19 cellular contexts compared by ENCODE assay signal in the genomic region with DNA sequence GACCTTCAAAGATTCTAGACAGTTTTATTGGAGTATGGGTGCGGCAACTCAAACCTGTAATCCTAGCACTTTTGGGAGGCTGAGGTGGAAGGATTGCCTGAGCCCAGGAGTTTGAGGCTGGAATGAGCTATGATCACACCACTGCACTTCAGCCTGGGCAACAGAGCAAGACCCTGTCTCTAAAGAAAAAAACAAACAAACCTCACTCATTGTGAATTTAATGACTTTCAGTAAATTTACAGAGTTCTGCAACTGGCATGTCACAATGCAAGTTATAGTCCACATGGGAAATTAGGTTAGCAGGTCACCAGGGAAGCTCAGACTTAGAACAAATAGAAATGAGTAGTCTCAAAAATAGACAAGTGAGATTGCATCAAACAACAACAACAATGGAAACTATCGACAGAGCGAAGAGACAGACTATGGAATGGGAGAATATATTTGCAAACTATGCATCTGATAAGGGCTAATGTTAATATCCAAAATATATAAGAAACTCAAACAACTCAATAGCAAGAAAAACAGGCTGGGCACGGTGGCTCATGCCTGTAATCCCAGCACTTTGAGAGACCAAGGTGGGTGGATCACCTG. TPM values are rescaled to one million over a fixed set of nuclear protein-coding genes. Genes with fewer than 3 reads are reported as not detected.
DNase-seq lines count a peak whose midpoint lies in the region; TF ChIP-seq lines count a peak whose summit lies in the region.
"Had no signal": no experiment of that assay in that cellular context is flagged by ENCODE, and none has a peak within 500 bp of the region (broad histone marks: within the 10 kb centered on the region; RNA-seq: fewer than 3 reads in every experiment).

No MANE protein-coding gene starts in this region.

- no peaks in the 10 kb centered on the region for H3K36me3 ChIP-seq in liver (ENCODE audit: control insufficient read depth in 4 of 4, insufficient read depth in 3 of 4, low read depth in 1 of 4, low read length in 3 of 4)

- no peaks in the 10 kb centered on the region for H3K27me3 ChIP-seq in liver (ENCODE audit: control insufficient read depth in 4 of 4, insufficient read depth in 4 of 4, low read length in 3 of 4)

- H3K27ac ChIP-seq in 22Rv1: peak overlapping the region; percentile 67
- peak overlapping the region; percentile 30 for H3K27ac ChIP-seq in C4-2B
- H3K27ac ChIP-seq in VCaP: peak overlapping the region; percentile 40; the same call in 1 of the 2 replicates
- peak overlapping the region in 1 of 2 donors; percentile 16 for H3K27ac ChIP-seq in liver (ENCODE audit: low read depth in 1 of 2, low read length in 2 of 2)
- H3K27ac ChIP-seq: A549, HL-60 had no signal

- POLR2A ChIA-PET in GM10248 (lab: Yijun Ruan, JAX): no interaction called here

- no peak for TF ChIP-seq RAD21 in liver (IDR thresholded peaks at IDR 0.05)

- TF ChIP-seq CTCF in 22Rv1 (IDR thresholded peaks at IDR 0.05) (no peak), C4-2B (conservative IDR thresholded peaks at IDR 0.05) (no peak), VCaP (conservative IDR thresholded peaks at IDR 0.05) (no peak), liver (IDR thresholded peaks at IDR 0.05; ENCODE audit: low read depth, low read length, missing input control) (no peak), GM10248 (IDR thresholded peaks at IDR 0.05; ENCODE audit: control extremely low read depth, extremely low read depth, low read depth, missing control alignments) (no peak), endothelial cell (IDR thresholded peaks at IDR 0.05; ENCODE audit: unreplicated experiment) (no peak)

- H3K27me3 Mint-ChIP-seq in endothelial cell (ENCODE audit: unreplicated experiment): no peaks in the 10 kb centered on the region

- H3K4me3 Mint-ChIP-seq in endothelial cell (ENCODE audit: unreplicated experiment): no peak overlapping the region
- H3K4me3 Mint-ChIP-seq: CD14-positive monocyte; CD8-positive, alpha-beta T cell; H9 had no signal

- DNase-seq in GM10248 (ENCODE audit: extremely low spot score): no peak
- DNase-seq in NCI-H510A treated with DMSO at 0.1 percent for 48 hours (lab: John Stamatoyannopoulos, UW): no peak
- DNase-seq in endothelial cell (ENCODE audit: low spot score): no peak
- DNase-seq: AML-193; Calu3; CD8-positive, alpha-beta T cell; DND-41; EL; H9; IMR-90; KBM-7 had no signal

- H3K4me1 ChIP-seq in liver (ENCODE audit: control insufficient read depth in 4 of 4, insufficient read depth in 4 of 4, low read length in 3 of 4): peaks cover 0 to 3% (median 0%) of the 10 kb centered on the region in 4 donors
- H3K4me1 ChIP-seq: A549 had no signal

- no peaks in the 10 kb centered on the region for H3K36me3 Mint-ChIP-seq in endothelial cell (ENCODE audit: low read depth, unreplicated experiment)
- H3K36me3 Mint-ChIP-seq: CD14-positive monocyte; CD8-positive, alpha-beta T cell had no signal

- WGBS in liver: 69% methylated on average over 4 of the region's 4 CpGs

- no peaks in the 10 kb centered on the region for H3K9me3 Mint-ChIP-seq in endothelial cell (ENCODE audit: unreplicated experiment)
- H3K9me3 Mint-ChIP-seq: CD8-positive, alpha-beta T cell; H9 had no signal

- no peaks in the 10 kb centered on the region for H3K9me3 ChIP-seq in liver (ENCODE audit: control insufficient read depth in 4 of 4, low read length in 3 of 4)
- H3K9me3 ChIP-seq: A549 had no signal

- H3K4me1 Mint-ChIP-seq in endothelial cell (ENCODE audit: unreplicated experiment): no peaks in the 10 kb centered on the region
- H3K4me1 Mint-ChIP-seq: CD14-positive monocyte, H9 had no signal

- no peak overlapping the region for H3K27ac Mint-ChIP-seq in endothelial cell (ENCODE audit: unreplicated experiment)
- H3K27ac Mint-ChIP-seq: CD14-positive monocyte; CD8-positive, alpha-beta T cell; H9 had no signal

- CTCF ChIA-PET in GM10248 (lab: Yijun Ruan, JAX): interaction anchor here (1.0 to 1.2 kb wide), 2 partner anchors 12 to 23 kb away, joined by 3 read pairs; no protein-coding TSS in a partner anchor

- no peak overlapping the region for H3K4me3 ChIP-seq in liver (ENCODE audit: low read depth in 1 of 3, low read length in 3 of 3)
- H3K4me3 ChIP-seq: A549 had no signal

- H3K9ac ChIP-seq in liver (ENCODE audit: low read depth in 1 of 2, low read length in 2 of 2): no peak overlapping the region

TF ChIP-seq in liver, 16 proteins besides CTCF, POLR2A, EP300 and RAD21:
- TF ChIP-seq HNF4A (conservative IDR thresholded peaks at IDR 0.05): peak; percentile 30 to 34
- TF ChIP-seq FOXA1 (IDR thresholded peaks at IDR 0.05): no peak
- no peak for TF ChIP-seq JUND (IDR thresholded peaks at IDR 0.05)
- TF ChIP-seq SP1 (IDR thresholded peaks at IDR 0.05): no peak
- TF ChIP-seq GABPA (IDR thresholded peaks at IDR 0.05 in 1 of 2, conservative IDR thresholded peaks at IDR 0.05 in 1 of 2): no peak
- peak in 1 of 2 donors; percentile 35 for TF ChIP-seq RXRA (IDR thresholded peaks at IDR 0.05)
- no peak for TF ChIP-seq FOXA2 (IDR thresholded peaks at IDR 0.05)
- TF ChIP-seq, protein P1, sequence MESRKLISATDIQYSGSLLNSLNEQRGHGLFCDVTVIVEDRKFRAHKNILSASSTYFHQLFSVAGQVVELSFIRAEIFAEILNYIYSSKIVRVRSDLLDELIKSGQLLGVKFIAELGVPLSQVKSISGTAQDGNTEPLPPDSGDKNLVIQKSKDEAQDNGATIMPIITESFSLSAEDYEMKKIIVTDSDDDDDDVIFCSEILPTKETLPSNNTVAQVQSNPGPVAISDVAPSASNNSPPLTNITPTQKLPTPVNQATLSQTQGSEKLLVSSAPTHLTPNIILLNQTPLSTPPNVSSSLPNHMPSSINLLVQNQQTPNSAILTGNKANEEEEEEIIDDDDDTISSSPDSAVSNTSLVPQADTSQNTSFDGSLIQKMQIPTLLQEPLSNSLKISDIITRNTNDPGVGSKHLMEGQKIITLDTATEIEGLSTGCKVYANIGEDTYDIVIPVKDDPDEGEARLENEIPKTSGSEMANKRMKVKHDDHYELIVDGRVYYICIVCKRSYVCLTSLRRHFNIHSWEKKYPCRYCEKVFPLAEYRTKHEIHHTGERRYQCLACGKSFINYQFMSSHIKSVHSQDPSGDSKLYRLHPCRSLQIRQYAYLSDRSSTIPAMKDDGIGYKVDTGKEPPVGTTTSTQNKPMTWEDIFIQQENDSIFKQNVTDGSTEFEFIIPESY (IDR thresholded peaks at IDR 0.05): no peak
- TF ChIP-seq EGR1 (IDR thresholded peaks at IDR 0.05; ENCODE audit: low read depth in 2 of 2): no peak
- no peak for TF ChIP-seq TAF1 (conservative IDR thresholded peaks at IDR 0.05)
- TF ChIP-seq HNF4G (IDR thresholded peaks at IDR 0.05): no peak
- TF ChIP-seq, protein P2, sequence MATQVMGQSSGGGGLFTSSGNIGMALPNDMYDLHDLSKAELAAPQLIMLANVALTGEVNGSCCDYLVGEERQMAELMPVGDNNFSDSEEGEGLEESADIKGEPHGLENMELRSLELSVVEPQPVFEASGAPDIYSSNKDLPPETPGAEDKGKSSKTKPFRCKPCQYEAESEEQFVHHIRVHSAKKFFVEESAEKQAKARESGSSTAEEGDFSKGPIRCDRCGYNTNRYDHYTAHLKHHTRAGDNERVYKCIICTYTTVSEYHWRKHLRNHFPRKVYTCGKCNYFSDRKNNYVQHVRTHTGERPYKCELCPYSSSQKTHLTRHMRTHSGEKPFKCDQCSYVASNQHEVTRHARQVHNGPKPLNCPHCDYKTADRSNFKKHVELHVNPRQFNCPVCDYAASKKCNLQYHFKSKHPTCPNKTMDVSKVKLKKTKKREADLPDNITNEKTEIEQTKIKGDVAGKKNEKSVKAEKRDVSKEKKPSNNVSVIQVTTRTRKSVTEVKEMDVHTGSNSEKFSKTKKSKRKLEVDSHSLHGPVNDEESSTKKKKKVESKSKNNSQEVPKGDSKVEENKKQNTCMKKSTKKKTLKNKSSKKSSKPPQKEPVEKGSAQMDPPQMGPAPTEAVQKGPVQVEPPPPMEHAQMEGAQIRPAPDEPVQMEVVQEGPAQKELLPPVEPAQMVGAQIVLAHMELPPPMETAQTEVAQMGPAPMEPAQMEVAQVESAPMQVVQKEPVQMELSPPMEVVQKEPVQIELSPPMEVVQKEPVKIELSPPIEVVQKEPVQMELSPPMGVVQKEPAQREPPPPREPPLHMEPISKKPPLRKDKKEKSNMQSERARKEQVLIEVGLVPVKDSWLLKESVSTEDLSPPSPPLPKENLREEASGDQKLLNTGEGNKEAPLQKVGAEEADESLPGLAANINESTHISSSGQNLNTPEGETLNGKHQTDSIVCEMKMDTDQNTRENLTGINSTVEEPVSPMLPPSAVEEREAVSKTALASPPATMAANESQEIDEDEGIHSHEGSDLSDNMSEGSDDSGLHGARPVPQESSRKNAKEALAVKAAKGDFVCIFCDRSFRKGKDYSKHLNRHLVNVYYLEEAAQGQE (IDR thresholded peaks at IDR 0.05): no peak
TF ChIP-seq in liver: peak in this region for 2.

RNA-seq across cellular contexts. Expression of a gene that starts 6.7 kb away (rescaled TPM):
- total RNA-seq in liver (10 to 100 TPM; 51.5 to 56.9 TPM), endothelial cell (ENCODE audit: unreplicated experiment) (117 TPM)
- 10 to 100 TPM; 34.3 to 40.5 TPM for polyA plus RNA-seq in liver

RNA-seq across cellular contexts. Expression of a gene that starts 12.4 kb away (rescaled TPM):
- 10 to 100 TPM; 28.9 to 45.5 TPM for total RNA-seq in liver
- polyA plus RNA-seq in liver: 10 to 100 TPM; 26.4 to 37.3 TPM
- total RNA-seq in endothelial cell (ENCODE audit: unreplicated experiment): 127 TPM

RNA-seq across cellular contexts. Expression of a gene that starts 20.4 kb away (rescaled TPM):
- total RNA-seq in liver: 1 to 10 TPM; 1.8 to 2.8 TPM
- polyA plus RNA-seq in liver: 10 to 100 TPM in 1 of 2 donors, 1 to 10 TPM in 1; 6.7 to 12.7 TPM
- total RNA-seq in endothelial cell (ENCODE audit: unreplicated experiment): 4.6 TPM
- total RNA-seq: G401, IMR-90 had no signal
- polyA plus RNA-seq: CD14-positive monocyte had no signal

RNA-seq across cellular contexts. Expression of a gene that starts 41.2 kb away (rescaled TPM):
- 1 to 10 TPM; 7.9 to 9.3 TPM for total RNA-seq in liver
- 10 to 100 TPM in 1 of 2 donors, 1 to 10 TPM in 1; 2.9 to 11.2 TPM for polyA plus RNA-seq in liver
- total RNA-seq in endothelial cell (ENCODE audit: unreplicated experiment): 20.8 TPM

RNA-seq across cellular contexts. Expression of a gene that starts 51.3 kb away (rescaled TPM):
- total RNA-seq in liver (10 to 100 TPM; 53.7 to 65.3 TPM), endothelial cell (ENCODE audit: unreplicated experiment) (90.5 TPM)
- polyA plus RNA-seq in liver: 10 to 100 TPM; 57.7 to 60.5 TPM
